Comparison of ENCODE assay signal across 9 cellular contexts in the genomic region with DNA sequence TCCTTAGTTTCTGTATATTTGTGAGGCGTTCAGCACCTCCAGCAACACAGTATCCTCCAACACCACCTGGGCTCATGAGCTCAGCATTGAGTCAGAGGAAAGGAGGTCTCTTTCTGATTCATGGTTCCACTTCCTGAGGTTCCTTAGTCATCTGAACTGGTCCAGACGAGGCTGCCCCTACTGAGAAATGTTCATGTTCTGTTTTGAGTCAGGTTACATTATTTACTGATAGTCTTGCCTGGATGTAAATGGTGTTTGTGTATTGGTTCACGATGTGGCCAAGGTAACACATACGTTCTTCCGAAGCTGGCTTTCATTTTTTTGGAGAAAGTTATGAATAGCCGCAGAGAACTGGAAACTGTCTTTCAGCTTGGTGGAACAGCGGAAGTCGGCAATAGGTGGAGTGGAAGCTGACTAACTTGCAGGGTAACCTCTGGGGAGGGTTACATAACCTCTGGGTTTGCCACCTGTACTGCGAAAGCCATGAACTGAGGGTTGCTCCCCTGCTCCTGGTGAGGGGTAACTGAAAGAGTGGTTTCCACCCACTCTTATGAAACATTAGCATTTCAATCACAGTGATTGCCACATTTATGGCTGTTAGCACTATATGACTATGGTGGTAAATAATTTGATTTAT. TPM values are rescaled to one million over a fixed set of nuclear protein-coding genes. Genes with fewer than 3 reads are reported as not detected.
DNase-seq lines count a peak whose midpoint lies in the region; ATAC-seq, FAIRE-seq and TF ChIP-seq lines count a peak whose summit lies in the region.
"Had no signal": no experiment of that assay in that cellular context is flagged by ENCODE, and none has a peak within 500 bp of the region (broad histone marks: within the 10 kb centered on the region; RNA-seq: fewer than 3 reads in every experiment).

No MANE protein-coding gene starts in this region.

- 69 to 79% methylated on average over 9 of the region's 9 CpGs for WGBS in pancreas, 2 donors

- FAIRE-seq in pancreas (lab: Jason Lieb, UNC): no peak
- FAIRE-seq: colon had no signal

- ATAC-seq in HG03097 (IDR thresholded peaks at IDR 0.05; ENCODE audit: low FRiP score, unreplicated experiment) (peak; percentile 65), pancreas (no peak)

- DNase-seq in GM19238 (ENCODE audit: insufficient read length, low spot score): peak; percentile 23
- peak; percentile 35 for DNase-seq in T follicular helper cell (ENCODE audit: low read depth)
- DNase-seq in astrocyte of the cerebellum (ENCODE audit: low read depth): peak; percentile 59
- DNase-seq in stimulated activated CD4-positive, alpha-beta T cell treated with anti-CD3 and anti-CD28 coated beads, Interleukin-1b, Interleukin-23, amount 100 ng/mL, for 48 hours: peak; percentile 81
- no peak for DNase-seq in HAP-1 (ENCODE audit: low spot score in 2 of 2)
- no peak for DNase-seq in pancreas
- no peak for DNase-seq in DMS 273 (lab: John Stamatoyannopoulos, UW; ENCODE audit: unreplicated experiment)

- in situ Hi-C loops in astrocyte of the cerebellum (cut with HindIII; ENCODE audit: low sequenced_read_pairs) (no loop called here), HAP-1 (cut with MboI; ENCODE audit: low sequenced_read_pairs) (no loop called here)

- no peak overlapping the region for H3K27ac ChIP-seq in pancreas

- no peaks in the 10 kb centered on the region for H3K36me3 ChIP-seq in HAP-1 (replicated peaks)
- H3K36me3 ChIP-seq in pancreas: no peaks in the 10 kb centered on the region

- H3K4me3 ChIP-seq in astrocyte of the cerebellum (ENCODE audit: low read depth, low read length) (no peak overlapping the region), HAP-1 (no peak overlapping the region), pancreas (no peak overlapping the region)

- no peaks in the 10 kb centered on the region for H3K27me3 ChIP-seq in HAP-1 (ENCODE audit: low read depth)
- H3K27me3 ChIP-seq in pancreas: no peaks in the 10 kb centered on the region

- H3K4me1 ChIP-seq in HAP-1 (no peaks in the 10 kb centered on the region), pancreas (peaks cover 0 to 11% (median 8%) of the 10 kb centered on the region in 3 donors)

- no peak for TF ChIP-seq CTCF in astrocyte of the cerebellum (IDR thresholded peaks at IDR 0.05; ENCODE audit: low read depth, low read length, missing control alignments)
- no peak for TF ChIP-seq CTCF in pancreas (IDR thresholded peaks at IDR 0.05)

- H3K9me3 ChIP-seq in HAP-1 (no peaks in the 10 kb centered on the region), pancreas (no peaks in the 10 kb centered on the region)

- intact Hi-C loops in pancreas (cut with DNase I): loop anchor here in 1 of 3 donors (10.0 kb wide), 1 partner anchor 77 kb away; no protein-coding TSS in a partner anchor

RNA-seq across cellular contexts. Expression of a gene that starts 42.2 kb away (rescaled TPM):
- under 1 TPM in 1 of 6 donors, not detected in 5; 0.19 TPM for total RNA-seq in pancreas
- polyA plus RNA-seq in pancreas: 1 to 10 TPM in 1 of 2 donors, under 1 TPM in 1; 0.23 to 2.3 TPM

RNA-seq across cellular contexts. Expression of a gene that starts 42.2 kb away (rescaled TPM):
- 10 to 100 TPM; 10.7 to 21.3 (median 15.1) TPM for total RNA-seq in pancreas
- 10 to 100 TPM; 14.5 to 20.1 TPM for polyA plus RNA-seq in pancreas

Comparison
In these comparisons a context has a peak if more than half of its experiments do, and no peak if none do; other contexts are left out.
1. DNase-seq: peak in GM19238 (single experiment), T follicular helper cell (single experiment), astrocyte of the cerebellum (single experiment) and stimulated activated CD4-positive, alpha-beta T cell treated with anti-CD3 and anti-CD28 coated beads, Interleukin-1b, Interleukin-23, amount 100 ng/mL, for 48 hours (single experiment); none in HAP-1 (0 of 2), pancreas (0 of 6) and DMS 273 (single experiment).